In genomic region chr19:54670576-54671347, GRCh38 we compare ENCODE assay signal across 17 cellular contexts. TPM values are rescaled to one million over a fixed set of nuclear protein-coding genes. Genes with fewer than 3 reads are reported as not detected.
"Had no signal": no experiment of that assay in that cellular context is flagged by ENCODE, and none has a peak within 500 bp of the region (broad histone marks: within the 10 kb centered on the region; RNA-seq: fewer than 3 reads in every experiment).

No MANE protein-coding gene starts in this region.

- H3K36me3 ChIP-seq: gastrocnemius medialis, lower lobe of right lung, pancreas, sigmoid colon had no signal

- H3K9me3 ChIP-seq: body of pancreas, gastrocnemius medialis, lower lobe of right lung, pancreas, testis had no signal

- H3K4me3 ChIP-seq: body of pancreas, gastrocnemius medialis, heart right ventricle, lower lobe of right lung, pancreas, sigmoid colon, testis had no signal

- H3K27me3 ChIP-seq: body of pancreas, gastrocnemius medialis, pancreas, testis had no signal

- DNase-seq: activated CD4-positive, alpha-beta T cell treated with anti-CD3 and anti-CD28 coated beads, Interleukin-2, amount 10 ng/mL, durations not matched to agents 7 days and 5 days; activated CD8-positive, alpha-beta T cell treated with anti-CD3 and anti-CD28 coated beads, Interleukin-2, amount 10 ng/mL, durations not matched to agents 7 days and 5 days; activated naive CD4-positive, alpha-beta T cell treated with anti-CD3 and anti-CD28 coated beads for 36 hours; activated T-cell treated with anti-CD3 and anti-CD28 coated beads, Interleukin-2, amount 50 U/mL, for 24 hours; body of pancreas; caudate nucleus; gastrocnemius medialis; heart right ventricle; immature natural killer cell; lower lobe of right lung; natural killer cell; pancreas; sigmoid colon; stimulated activated CD4-positive, alpha-beta T cell treated with anti-CD3 and anti-CD28 coated beads, Interleukin-4, amount 100 ng/mL, for 24 hours; T1000; testis had no signal

- H3K4me1 ChIP-seq: body of pancreas, gastrocnemius medialis, pancreas, sigmoid colon, testis had no signal

- H3K27ac ChIP-seq: body of pancreas, gastrocnemius medialis, heart right ventricle, lower lobe of right lung, pancreas, sigmoid colon, testis had no signal

RNA-seq across cellular contexts. Expression of gene LILRB4, which starts 8.0 kb away (rescaled TPM):
- total RNA-seq: activated CD4-positive, alpha-beta T cell treated with anti-CD3 and anti-CD28 coated beads, Interleukin-2, amount 10 ng/mL, durations not matched to agents 7 days and 5 days; activated CD8-positive, alpha-beta T cell treated with anti-CD3 and anti-CD28 coated beads, Interleukin-2, amount 10 ng/mL, durations not matched to agents 7 days and 5 days; activated naive CD4-positive, alpha-beta T cell treated with anti-CD3 and anti-CD28 coated beads for 36 hours had no signal

RNA-seq across cellular contexts. Expression of gene LILRB1, which starts 40.5 kb away (rescaled TPM):
- total RNA-seq: activated CD4-positive, alpha-beta T cell treated with anti-CD3 and anti-CD28 coated beads, Interleukin-2, amount 10 ng/mL, durations not matched to agents 7 days and 5 days; activated T-helper 2 cell treated with anti-CD3 and anti-CD28 coated beads, Interferon-gamma antibody, Interleukin-2, Interleukin-4, amounts not matched to agents 10 μg/mL and 5 μg/mL and 100 μg/mL, durations not matched to agents 14 hours and 24 hours and 36 hours had no signal

RNA-seq across cellular contexts. Expression of gene KIR3DL3, which starts 53.5 kb away (rescaled TPM):
- total RNA-seq: activated CD4-positive, alpha-beta T cell treated with anti-CD3 and anti-CD28 coated beads, Interleukin-2, amount 10 ng/mL, durations not matched to agents 7 days and 5 days; activated naive CD4-positive, alpha-beta T cell treated with anti-CD3 and anti-CD28 coated beads for 36 hours; activated T-helper 2 cell treated with anti-CD3 and anti-CD28 coated beads, Interferon-gamma antibody, Interleukin-2, Interleukin-4, amounts not matched to agents 10 μg/mL and 5 μg/mL and 100 μg/mL, durations not matched to agents 14 hours and 24 hours and 36 hours; body of pancreas; gastrocnemius medialis; heart right ventricle; lower lobe of right lung; natural killer cell; pancreas; sigmoid colon; testis had no signal
